In the genomic region with DNA sequence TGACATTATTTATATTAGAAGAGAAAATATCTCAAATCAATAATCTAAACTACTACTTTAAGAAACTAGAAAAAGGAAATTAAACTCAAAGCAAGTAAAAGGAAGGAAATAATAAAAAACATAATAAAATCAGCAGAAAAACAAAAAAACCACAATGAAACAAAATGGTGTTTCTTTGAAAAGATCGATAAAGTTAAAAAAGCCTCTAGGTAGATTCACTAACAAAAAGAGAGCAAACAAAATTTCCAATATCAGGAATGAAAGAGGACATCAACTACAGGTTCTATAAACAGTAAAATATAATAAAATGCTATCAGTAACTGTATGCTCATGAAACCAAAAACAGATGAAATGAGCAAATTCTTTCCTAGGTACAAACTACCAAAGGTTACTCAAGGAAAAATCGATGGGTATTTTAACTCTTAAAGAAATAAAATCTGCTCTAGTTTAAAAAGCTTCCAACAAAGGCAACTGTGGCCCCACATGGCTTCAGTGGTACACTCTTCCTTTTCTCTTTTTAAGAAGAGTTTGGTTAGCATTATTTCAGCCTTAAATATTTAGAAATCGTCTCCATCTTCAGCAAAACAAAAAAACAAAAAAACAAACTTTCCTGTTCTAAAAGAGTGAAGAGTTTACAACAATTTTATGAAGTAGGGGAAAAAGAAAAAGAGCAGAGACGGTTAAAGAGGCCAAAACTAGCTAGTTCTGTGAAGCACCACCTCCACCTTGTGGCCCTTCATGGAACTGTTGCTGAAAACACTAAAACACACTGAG, we compare ENCODE assay signal across 8 cellular contexts.
A peak's percentile ranks its signal among the peaks of the same experiment; 100 is the strongest.
DNase-seq lines count a peak whose midpoint lies in the region; ATAC-seq and TF ChIP-seq lines count a peak whose summit lies in the region.

No MANE protein-coding gene starts in this region.

- POLR2A ChIA-PET in PC-9 (lab: Charles Lee; ENCODE audit: unreplicated experiment): no interaction called here

- H3K9me3 Mint-ChIP-seq in activated T-cell treated with anti-CD3 and anti-CD28 coated beads, Interleukin-2, amount 50 U/mL, for 4 hours: no peaks in the 10 kb centered on the region

- no peak overlapping the region for H3K27ac ChIP-seq in PC-9
- H3K27ac ChIP-seq in thyroid gland: no peak overlapping the region

- H4K20me1 ChIP-seq in PC-9 (ENCODE audit: insufficient read depth): no peaks in the 10 kb centered on the region

- peaks cover 10% of the 10 kb centered on the region; the same call in 1 of the 2 replicates for H3F3A ChIP-seq in PC-9 (ENCODE audit: insufficient read depth, low read depth)

- H3K36me3 ChIP-seq in PC-9 (ENCODE audit: low read depth): peaks cover 4% of the 10 kb centered on the region; the same call in 1 of the 2 replicates
- peaks cover 8% of the 10 kb centered on the region for H3K36me3 ChIP-seq in neuron (ENCODE audit: insufficient read depth, low read length)
- no peaks in the 10 kb centered on the region for H3K36me3 ChIP-seq in thyroid gland

- TF ChIP-seq CTCF in PC-9 (conservative IDR thresholded peaks at IDR 0.05) (peak; percentile 97), thyroid gland (IDR thresholded peaks at IDR 0.05) (peak; percentile 81 to 98 (median 92))

- peak; percentile 54 for DNase-seq in COLO829 (ENCODE audit: low spot score)
- peak; percentile 76 for DNase-seq in HT-29 (ENCODE audit: low spot score)
- peak in 1 of 2 experiments; percentile 43 for DNase-seq in PC-9
- DNase-seq in activated T-cell treated with anti-CD3 and anti-CD28 coated beads, Interleukin-2, amount 50 U/mL, for 4 hours: peak; percentile 68
- DNase-seq in fibroblast of peridontal ligament (ENCODE audit: extremely low read depth): peak; percentile 79
- DNase-seq in thyroid gland: peak; percentile 58 to 66

- intact Hi-C loops in PC-9 (cut with micrococcal nuclease; ENCODE audit: unreplicated experiment) (loop anchor here (1.0 to 10.0 kb wide), 5 partner anchors 44 to 690 kb away; no protein-coding TSS in a partner anchor), thyroid gland (cut with DNase I) (loop anchor here (5.0 kb wide), 3 partner anchors 292 to 492 kb away; a partner anchor contains a TSS)

- H2AFZ ChIP-seq in PC-9 (no peak overlapping the region), neuron (ENCODE audit: low read depth, low read length) (peak overlapping the region; percentile 63)

- no peak overlapping the region for H3K4me2 ChIP-seq in PC-9

- TF ChIP-seq POLR2A in thyroid gland (IDR thresholded peaks at IDR 0.05): no peak

- no peaks in the 10 kb centered on the region for H3K9me2 ChIP-seq in PC-9 (ENCODE audit: insufficient read depth)

- H3K36me3 Mint-ChIP-seq in activated T-cell treated with anti-CD3 and anti-CD28 coated beads, Interleukin-2, amount 50 U/mL, for 4 hours (ENCODE audit: insufficient read depth): peaks cover 6% of the 10 kb centered on the region

- H3K27me3 Mint-ChIP-seq in activated T-cell treated with anti-CD3 and anti-CD28 coated beads, Interleukin-2, amount 50 U/mL, for 4 hours (ENCODE audit: low read depth): no peaks in the 10 kb centered on the region

- 25 to 27% methylated on average over 4 of the region's 4 CpGs for WGBS in thyroid gland, 2 donors

- ATAC-seq in activated T-cell treated with anti-CD3 and anti-CD28 coated beads, Interleukin-2, amount 50 U/mL, for 4 hours: no peak
- ATAC-seq in HG02678 (IDR thresholded peaks at IDR 0.05; ENCODE audit: unreplicated experiment): no peak

- no peaks in the 10 kb centered on the region for H3K4me1 ChIP-seq in PC-9 (replicated peaks; ENCODE audit: insufficient read depth)
- H3K4me1 ChIP-seq in neuron (ENCODE audit: insufficient read depth, low read length): peaks cover 14% of the 10 kb centered on the region
- peaks cover 3 to 7% of the 10 kb centered on the region in 2 donors for H3K4me1 ChIP-seq in thyroid gland

- H3K4me1 Mint-ChIP-seq in activated T-cell treated with anti-CD3 and anti-CD28 coated beads, Interleukin-2, amount 50 U/mL, for 4 hours (ENCODE audit: low read depth): peaks cover 21% of the 10 kb centered on the region

- H3K9me3 ChIP-seq in PC-9 (ENCODE audit: insufficient read depth, low read depth): no peaks in the 10 kb centered on the region
- H3K9me3 ChIP-seq in neuron (ENCODE audit: low read length): no peaks in the 10 kb centered on the region
- H3K9me3 ChIP-seq in thyroid gland: no peaks in the 10 kb centered on the region

- CTCF ChIA-PET in PC-9 (lab: Charles Lee): interaction anchor here (0.6 to 1.5 kb wide), 4 partner anchors 89 to 1068 kb away, joined by 3 to 12 read pairs (median 6); no protein-coding TSS in a partner anchor

- no peaks in the 10 kb centered on the region for H3K79me2 ChIP-seq in PC-9 (ENCODE audit: low read depth)

- no TSS peak for BruUV-seq in PC-9 (replicated peaks; lab: Mats Ljungman, UMichigan)

- H3K4me3 ChIP-seq in PC-9 (no peak overlapping the region), neuron (ENCODE audit: low read length) (no peak overlapping the region), thyroid gland (replicated peaks in 1 of 3) (no peak overlapping the region)

- no peaks in the 10 kb centered on the region for H3K27me3 ChIP-seq in PC-9 (ENCODE audit: insufficient read depth, low read depth)
- no peaks in the 10 kb centered on the region for H3K27me3 ChIP-seq in neuron (ENCODE audit: insufficient read depth, low read length)
- no peaks in the 10 kb centered on the region for H3K27me3 ChIP-seq in thyroid gland

- no peak overlapping the region for H3K4me3 Mint-ChIP-seq in activated T-cell treated with anti-CD3 and anti-CD28 coated beads, Interleukin-2, amount 50 U/mL, for 4 hours
